29 cellular contexts compared by ENCODE assay signal in genomic region chr12:15184484-15184883, GRCh38. TPM values are rescaled to one million over a fixed set of nuclear protein-coding genes. Genes with fewer than 3 reads are reported as not detected.
"Had no signal": no experiment of that assay in that cellular context is flagged by ENCODE, and none has a peak within 500 bp of the region (broad histone marks: within the 10 kb centered on the region; RNA-seq: fewer than 3 reads in every experiment).

No MANE protein-coding gene starts in this region.

- H3K9ac ChIP-seq: SK-N-SH had no signal

- H3K9me3 ChIP-seq: SJCRH30, SK-N-SH had no signal

- H3K27ac Mint-ChIP-seq: activated CD4-positive, alpha-beta memory T cell treated with anti-CD3 and anti-CD28 coated beads, Interleukin-2, amount 10 ng/mL, durations not matched to agents 7 days and 5 days; activated naive CD4-positive, alpha-beta T cell treated with anti-CD3 and anti-CD28 coated beads, Interleukin-2, amount 10 ng/mL, durations not matched to agents 7 days and 5 days; activated naive CD8-positive, alpha-beta T cell treated with anti-CD3 and anti-CD28 coated beads for 36 hours; activated T-cell treated with anti-CD3 and anti-CD28 coated beads, Interleukin-2, amount 50 U/mL, for 72 hours; activated T-helper 2 cell treated with anti-CD3 and anti-CD28 coated beads, Interferon-gamma antibody, Interleukin-2, Interleukin-4, amounts not matched to agents 10 μg/mL and 5 μg/mL and 100 μg/mL, durations not matched to agents 14 hours and 24 hours and 36 hours had no signal

- H3K4me3 Mint-ChIP-seq: activated CD4-positive, alpha-beta memory T cell treated with anti-CD3 and anti-CD28 coated beads, Interleukin-2, amount 10 ng/mL, durations not matched to agents 7 days and 5 days; activated naive CD4-positive, alpha-beta T cell treated with anti-CD3 and anti-CD28 coated beads, Interleukin-2, amount 10 ng/mL, durations not matched to agents 7 days and 5 days; activated naive CD8-positive, alpha-beta T cell treated with anti-CD3 and anti-CD28 coated beads for 36 hours; activated T-cell treated with anti-CD3 and anti-CD28 coated beads, Interleukin-2, amount 50 U/mL, for 72 hours had no signal

- H3K36me3 Mint-ChIP-seq: activated naive CD4-positive, alpha-beta T cell treated with anti-CD3 and anti-CD28 coated beads, Interleukin-2, amount 10 ng/mL, durations not matched to agents 7 days and 5 days; activated naive CD8-positive, alpha-beta T cell treated with anti-CD3 and anti-CD28 coated beads for 36 hours had no signal

- H3K27ac ChIP-seq: SJCRH30, VCaP had no signal

- H3K27me3 Mint-ChIP-seq: activated CD4-positive, alpha-beta memory T cell treated with anti-CD3 and anti-CD28 coated beads, Interleukin-2, amount 10 ng/mL, durations not matched to agents 7 days and 5 days had no signal

- H3K4me1 Mint-ChIP-seq: activated CD4-positive, alpha-beta memory T cell treated with anti-CD3 and anti-CD28 coated beads, Interleukin-2, amount 10 ng/mL, durations not matched to agents 7 days and 5 days; activated naive CD4-positive, alpha-beta T cell treated with anti-CD3 and anti-CD28 coated beads, Interleukin-2, amount 10 ng/mL, durations not matched to agents 7 days and 5 days; activated naive CD8-positive, alpha-beta T cell treated with anti-CD3 and anti-CD28 coated beads for 36 hours had no signal

- ATAC-seq: activated T-cell treated with anti-CD3 and anti-CD28 coated beads, Interleukin-2, amount 50 U/mL, for 72 hours; Panc1; Right ventricle myocardium inferior had no signal

- H3K4me3 ChIP-seq: SJCRH30 had no signal

- H3K27me3 ChIP-seq: SJCRH30 had no signal

- H3K36me3 ChIP-seq: SJCRH30 had no signal

- DNase-seq: activated CD4-positive, alpha-beta memory T cell treated with anti-CD3 and anti-CD28 coated beads, Interleukin-2, amount 10 ng/mL, durations not matched to agents 7 days and 5 days; activated CD4-positive, alpha-beta T cell treated with anti-CD3 and anti-CD28 coated beads, Interleukin-2, amount 50 U/mL, for 1 hour; activated CD4-positive, CD25-positive, alpha-beta regulatory T cell; activated gamma-delta T cell treated with Interleukin-2 at 50 U/mL for 16 hours; activated naive CD4-positive, alpha-beta T cell treated with anti-CD3 and anti-CD28 coated beads, Interleukin-2, amount 10 ng/mL, durations not matched to agents 7 days and 5 days; activated naive CD8-positive, alpha-beta T cell treated with anti-CD3 and anti-CD28 coated beads for 36 hours; activated T-cell treated with anti-CD3 and anti-CD28 coated beads, Interleukin-2, amount 50 U/mL, for 72 hours; IMR-90; Kasumi-1; KBM-7; NCI-H1048; NCI-H146; NCI-H187 treated with DMSO at 0.1 percent for 48 hours; NCI-H2171; NCI-H226; NCI-H526; OCI-M1; RPMI8226; SJCRH30; SK-N-SH; T-helper 1 cell had no signal

- H3K9me3 Mint-ChIP-seq: activated CD4-positive, alpha-beta memory T cell treated with anti-CD3 and anti-CD28 coated beads, Interleukin-2, amount 10 ng/mL, durations not matched to agents 7 days and 5 days; activated naive CD4-positive, alpha-beta T cell treated with anti-CD3 and anti-CD28 coated beads, Interleukin-2, amount 10 ng/mL, durations not matched to agents 7 days and 5 days; activated naive CD8-positive, alpha-beta T cell treated with anti-CD3 and anti-CD28 coated beads for 36 hours; activated T-cell treated with anti-CD3 and anti-CD28 coated beads, Interleukin-2, amount 50 U/mL, for 72 hours; activated T-helper 2 cell treated with anti-CD3 and anti-CD28 coated beads, Interferon-gamma antibody, Interleukin-2, Interleukin-4, amounts not matched to agents 10 μg/mL and 5 μg/mL and 100 μg/mL, durations not matched to agents 14 hours and 24 hours and 36 hours had no signal

- H3K4me2 ChIP-seq: SK-N-SH had no signal

RNA-seq across cellular contexts. Expression of gene RERG, which starts 36.7 kb away (rescaled TPM):
- total RNA-seq: activated CD4-positive, alpha-beta memory T cell treated with anti-CD3 and anti-CD28 coated beads, Interleukin-2, amount 10 ng/mL, durations not matched to agents 7 days and 5 days; activated CD8-positive, alpha-beta memory T cell treated with anti-CD3 and anti-CD28 coated beads for 36 hours; activated naive CD8-positive, alpha-beta T cell treated with anti-CD3 and anti-CD28 coated beads for 36 hours; activated T-cell treated with anti-CD3 and anti-CD28 coated beads, Interleukin-2, amount 50 U/mL, for 72 hours; activated T-helper 2 cell treated with anti-CD3 and anti-CD28 coated beads, Interferon-gamma antibody, Interleukin-2, Interleukin-4, amounts not matched to agents 10 μg/mL and 5 μg/mL and 100 μg/mL, durations not matched to agents 14 hours and 24 hours and 36 hours; IMR-90; M059J; NCI-H460; SJCRH30; T-helper 2 cell treated with Interferon-gamma antibody and Interleukin-4, amounts not matched to agents 100 ng/mL and 5 ng/mL, for 36 hours had no signal
- polyA plus RNA-seq: IMR-90 had no signal
